20 cellular contexts compared by ENCODE assay signal in genomic region chr2:131077966-131078365, GRCh38. TPM values are rescaled to one million over a fixed set of nuclear protein-coding genes. Genes with fewer than 3 reads are reported as not detected.
DNase-seq lines count a peak whose midpoint lies in the region; ATAC-seq and TF ChIP-seq lines count a peak whose summit lies in the region.
"Had no signal": no experiment of that assay in that cellular context is flagged by ENCODE, and none has a peak within 500 bp of the region (broad histone marks: within the 10 kb centered on the region; RNA-seq: fewer than 3 reads in every experiment).

No MANE protein-coding gene starts in this region.

- BruUV-seq in Panc1 (replicated peaks; lab: Mats Ljungman, UMichigan): TSS peak; percentile 0

- H3K36me3 ChIP-seq in Panc1 (ENCODE audit: control insufficient read depth, insufficient read depth, low read length): peaks cover 33% of the 10 kb centered on the region

- H3K27ac ChIP-seq in Panc1 (ENCODE audit: low read length): no peak overlapping the region
- H3K27ac ChIP-seq: SJCRH30, vagina had no signal

- no peaks in the 10 kb centered on the region for H3K9me3 ChIP-seq in Panc1 (ENCODE audit: control insufficient read depth, insufficient read depth, low read depth, low read length)
- H3K9me3 ChIP-seq: heart right ventricle, SJCRH30, vagina had no signal

- intact Hi-C loops in Panc1 (cut with micrococcal nuclease; ENCODE audit: unreplicated experiment): no loop called here

- no peak for DNase-seq in activated CD8-positive, alpha-beta memory T cell treated with anti-CD3 and anti-CD28 coated beads, Interleukin-2, amount 10 ng/mL, durations not matched to agents 7 days and 5 days
- no peak for DNase-seq in activated CD8-positive, alpha-beta memory T cell treated with anti-CD3 and anti-CD28 coated beads, Interleukin-2, amount 50 U/mL, for 4 hours
- DNase-seq in Panc1 (ENCODE audit: low read depth, low spot score) (no peak), endothelial cell (ENCODE audit: low spot score) (no peak), progenitor cell of endocrine pancreas (ENCODE audit: low spot score, unreplicated experiment) (no peak), NCI-H526 treated with DMSO at 0.1 percent for 48 hours (lab: John Stamatoyannopoulos, UW) (no peak), kidney tubule cell (ENCODE audit: low spot score) (no peak)
- DNase-seq: activated CD4-positive, alpha-beta memory T cell treated with anti-CD3 and anti-CD28 coated beads, Interleukin-2, amount 10 ng/mL, durations not matched to agents 7 days and 5 days; immature natural killer cell; naive B cell; NCI-H1417 treated with DMSO at 0.1 percent for 48 hours; NCI-H2171 treated with DMSO at 0.1 percent for 48 hours; NCI-H774; PC-3; SJCRH30 had no signal

- no peaks in the 10 kb centered on the region for H3K27me3 Mint-ChIP-seq in activated CD8-positive, alpha-beta memory T cell treated with anti-CD3 and anti-CD28 coated beads, Interleukin-2, amount 10 ng/mL, durations not matched to agents 7 days and 5 days
- H3K27me3 Mint-ChIP-seq in endothelial cell (ENCODE audit: unreplicated experiment) (peaks cover 3% of the 10 kb centered on the region), progenitor cell of endocrine pancreas (no peaks in the 10 kb centered on the region)
- H3K27me3 Mint-ChIP-seq: activated CD4-positive, alpha-beta memory T cell treated with anti-CD3 and anti-CD28 coated beads, Interleukin-2, amount 10 ng/mL, durations not matched to agents 7 days and 5 days; naive B cell had no signal

- no peak for ATAC-seq in activated CD8-positive, alpha-beta memory T cell treated with anti-CD3 and anti-CD28 coated beads, Interleukin-2, amount 10 ng/mL, durations not matched to agents 7 days and 5 days
- ATAC-seq in Panc1 (no peak), GM18909 (IDR thresholded peaks at IDR 0.05; ENCODE audit: poor library complexity, unreplicated experiment) (no peak)
- ATAC-seq: GM23338, PC-3 had no signal

- H3K36me3 Mint-ChIP-seq in activated CD8-positive, alpha-beta memory T cell treated with anti-CD3 and anti-CD28 coated beads, Interleukin-2, amount 10 ng/mL, durations not matched to agents 7 days and 5 days: peaks cover 50% of the 10 kb centered on the region
- H3K36me3 Mint-ChIP-seq in endothelial cell (ENCODE audit: low read depth, unreplicated experiment) (peaks cover 38% of the 10 kb centered on the region), progenitor cell of endocrine pancreas (ENCODE audit: insufficient read depth) (peaks cover 42% of the 10 kb centered on the region)

- no peak for TF ChIP-seq CTCF in Panc1 (IDR thresholded peaks at IDR 0.05)
- TF ChIP-seq CTCF in endothelial cell (IDR thresholded peaks at IDR 0.05; ENCODE audit: unreplicated experiment): no peak
- TF ChIP-seq CTCF in progenitor cell of endocrine pancreas (IDR thresholded peaks at IDR 0.05; ENCODE audit: unreplicated experiment): no peak

- POLR2A ChIA-PET in Panc1 (lab: Charles Lee): interaction anchor here (0.9 kb wide), 1 partner anchor 11 kb away, joined by 6 read pairs; no protein-coding TSS in a partner anchor

- no peaks in the 10 kb centered on the region for H3K27me3 ChIP-seq in Panc1 (ENCODE audit: control insufficient read depth, insufficient read depth, low read length)
- H3K27me3 ChIP-seq: heart right ventricle, SJCRH30, vagina had no signal

- H3K27ac Mint-ChIP-seq in activated CD8-positive, alpha-beta memory T cell treated with anti-CD3 and anti-CD28 coated beads, Interleukin-2, amount 10 ng/mL, durations not matched to agents 7 days and 5 days: peak overlapping the region; percentile 3
- H3K27ac Mint-ChIP-seq in endothelial cell (ENCODE audit: unreplicated experiment) (no peak overlapping the region), progenitor cell of endocrine pancreas (peak overlapping the region; percentile 90)
- H3K27ac Mint-ChIP-seq: GM23338 had no signal

- no peak overlapping the region for H3K4me3 Mint-ChIP-seq in activated CD8-positive, alpha-beta memory T cell treated with anti-CD3 and anti-CD28 coated beads, Interleukin-2, amount 10 ng/mL, durations not matched to agents 7 days and 5 days
- H3K4me3 Mint-ChIP-seq in endothelial cell (ENCODE audit: unreplicated experiment) (peak overlapping the region; percentile 2), progenitor cell of endocrine pancreas (ENCODE audit: low read depth) (no peak overlapping the region)
- H3K4me3 Mint-ChIP-seq: activated CD4-positive, alpha-beta memory T cell treated with anti-CD3 and anti-CD28 coated beads, Interleukin-2, amount 10 ng/mL, durations not matched to agents 7 days and 5 days; GM23338; naive B cell had no signal

- no peaks in the 10 kb centered on the region for H3K4me1 ChIP-seq in Panc1 (ENCODE audit: control insufficient read depth, insufficient read depth, low read length)
- H3K4me1 ChIP-seq: SJCRH30 had no signal

- H3K9me3 Mint-ChIP-seq in activated CD8-positive, alpha-beta memory T cell treated with anti-CD3 and anti-CD28 coated beads, Interleukin-2, amount 10 ng/mL, durations not matched to agents 7 days and 5 days (ENCODE audit: low read depth): no peaks in the 10 kb centered on the region
- H3K9me3 Mint-ChIP-seq in endothelial cell (ENCODE audit: unreplicated experiment) (no peaks in the 10 kb centered on the region), progenitor cell of endocrine pancreas (ENCODE audit: low read depth) (no peaks in the 10 kb centered on the region)
- H3K9me3 Mint-ChIP-seq: activated CD4-positive, alpha-beta memory T cell treated with anti-CD3 and anti-CD28 coated beads, Interleukin-2, amount 10 ng/mL, durations not matched to agents 7 days and 5 days; GM23338; immature natural killer cell; naive B cell had no signal

- CTCF ChIA-PET in activated CD8-positive, alpha-beta memory T cell treated with anti-CD3 and anti-CD28 coated beads, Interleukin-2, amount 10 ng/mL, durations not matched to agents 7 days and 5 days (lab: Charles Lee): no interaction called here
- CTCF ChIA-PET in Panc1 (lab: Charles Lee): no interaction called here

- in situ Hi-C loops in Panc1 (cut with HindIII; ENCODE audit: low pct_unique_long_range_greater_than_20kb, low sequenced_read_pairs): no loop called here

- no peak overlapping the region for H3K4me3 ChIP-seq in Panc1 (ENCODE audit: low read depth in 2 of 2, low read length in 2 of 2)
- H3K4me3 ChIP-seq: GM23338, heart right ventricle, lung, SJCRH30, vagina had no signal

- peaks cover 24% of the 10 kb centered on the region for H3K4me1 Mint-ChIP-seq in activated CD8-positive, alpha-beta memory T cell treated with anti-CD3 and anti-CD28 coated beads, Interleukin-2, amount 10 ng/mL, durations not matched to agents 7 days and 5 days
- H3K4me1 Mint-ChIP-seq in endothelial cell (ENCODE audit: unreplicated experiment) (peaks cover 8% of the 10 kb centered on the region), progenitor cell of endocrine pancreas (ENCODE audit: low read depth) (peaks cover 24% of the 10 kb centered on the region)

RNA-seq across cellular contexts. Expression of gene FAM168B, which starts 15.3 kb away (rescaled TPM):
- total RNA-seq in activated CD8-positive, alpha-beta memory T cell treated with anti-CD3 and anti-CD28 coated beads, Interleukin-2, amount 10 ng/mL, durations not matched to agents 7 days and 5 days: 10 to 100 TPM; 40.6 to 65.5 TPM
- total RNA-seq in Panc1 (2021; ENCODE audit: unreplicated experiment): 137 TPM
- 112 TPM for polyA plus RNA-seq in Panc1 (2012; ENCODE audit: insufficient read length)
- total RNA-seq in endothelial cell (ENCODE audit: unreplicated experiment): 72.0 TPM
- total RNA-seq in progenitor cell of endocrine pancreas: 106 and 111 TPM in 2 replicates

RNA-seq across cellular contexts. Expression of gene PLEKHB2, which starts 27.2 kb away (rescaled TPM):
- 10 to 100 TPM; 58.5 to 64.3 TPM for total RNA-seq in activated CD8-positive, alpha-beta memory T cell treated with anti-CD3 and anti-CD28 coated beads, Interleukin-2, amount 10 ng/mL, durations not matched to agents 7 days and 5 days
- 72.0 TPM for total RNA-seq in Panc1 (2021; ENCODE audit: unreplicated experiment)
- polyA plus RNA-seq in Panc1 (2012; ENCODE audit: insufficient read length): 60.3 TPM
- 59.2 TPM for total RNA-seq in endothelial cell (ENCODE audit: unreplicated experiment)
- 38.8 and 40.9 TPM in 2 replicates for total RNA-seq in progenitor cell of endocrine pancreas
